2 cellular contexts compared by ENCODE assay signal in genomic region chr19:12817810-12818209, GRCh38. TPM values are rescaled to one million over a fixed set of nuclear protein-coding genes. Genes with fewer than 3 reads are reported as not detected.
"Had no signal": no experiment of that assay in that cellular context is flagged by ENCODE, and none has a peak within 500 bp of the region (broad histone marks: within the 10 kb centered on the region; RNA-seq: fewer than 3 reads in every experiment).

No MANE protein-coding gene starts in this region.

RNA-seq across cellular contexts. Expression of gene THSD8, which starts 15.9 kb away (rescaled TPM):
- total RNA-seq: G401 had no signal

RNA-seq across cellular contexts. Expression of gene RTBDN, which starts 16.6 kb away (rescaled TPM):
- polyA plus RNA-seq: GM12878 had no signal
